Comparison of ENCODE assay signal across 14 cellular contexts in the genomic region with DNA sequence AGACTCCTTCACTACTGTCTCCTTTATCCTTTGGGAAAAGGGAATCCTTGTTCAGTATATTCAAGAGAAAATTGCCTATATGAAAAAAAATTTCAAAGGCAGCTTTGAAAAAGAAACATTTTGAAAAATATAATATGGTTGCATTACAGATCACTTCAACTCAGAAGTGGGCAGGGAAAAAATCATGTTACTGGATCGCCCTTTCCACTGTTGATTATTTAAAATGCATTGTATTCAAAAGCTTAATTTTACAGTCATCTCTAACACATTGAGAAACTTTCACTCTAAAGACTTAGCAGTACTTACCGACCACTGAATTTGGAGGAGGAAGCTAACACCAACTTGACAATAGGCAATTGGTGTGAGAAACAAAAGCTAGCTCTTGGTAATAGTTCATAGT.
DNase-seq lines count a peak whose midpoint lies in the region; ATAC-seq, FAIRE-seq and TF ChIP-seq lines count a peak whose summit lies in the region.
"Had no signal": no experiment of that assay in that cellular context is flagged by ENCODE, and none has a peak within 500 bp of the region (broad histone marks: within the 10 kb centered on the region; RNA-seq: fewer than 3 reads in every experiment).

No MANE protein-coding gene starts in this region.

- H3K9me3 ChIP-seq in Caco-2 (no peaks in the 10 kb centered on the region), HAP-1 (no peaks in the 10 kb centered on the region), SU-DHL-6 (ENCODE audit: insufficient read depth, low read length) (no peaks in the 10 kb centered on the region), iPS-18a (ENCODE audit: control insufficient read depth, low read depth, low read length) (no peaks in the 10 kb centered on the region), small intestine (ENCODE audit: control insufficient read depth, low read depth) (no peaks in the 10 kb centered on the region)
- H3K9me3 ChIP-seq: prostate gland had no signal

- H3K36me3 Mint-ChIP-seq in Caco-2 (ENCODE audit: insufficient read depth, unreplicated experiment), result no peaks in the 10 kb centered on the region

- no peaks in the 10 kb centered on the region for H3K9me2 ChIP-seq in SU-DHL-6 (replicated peaks; ENCODE audit: insufficient read depth, low read length)

- no peak for FAIRE-seq in small intestine (lab: Jason Lieb, UNC)

- POLR2A ChIA-PET in Caco-2 (lab: Charles Lee), result no interaction called here

- no TSS peak for BruUV-seq in Caco-2 (replicated peaks; lab: Mats Ljungman, UMichigan)

- in situ Hi-C loops in HAP-1 (cut with MboI; ENCODE audit: low sequenced_read_pairs), result no loop called here

- intact Hi-C loops in Caco-2 (cut with micrococcal nuclease; ENCODE audit: unreplicated experiment), result no loop called here

- peak overlapping the region; percentile 86; the same call in 1 of the 2 replicates for H3K4me3 ChIP-seq in Caco-2 (ENCODE audit: low read depth, low read length)
- peak overlapping the region; percentile 73 for H3K4me3 ChIP-seq in HAP-1
- H3K4me3 ChIP-seq in SU-DHL-6 (ENCODE audit: insufficient read depth, low read length, poor library complexity, severe bottlenecking), result no peak overlapping the region
- peak overlapping the region; percentile 94 for H3K4me3 ChIP-seq in iPS-18a (ENCODE audit: low read length)
- no peak overlapping the region for H3K4me3 ChIP-seq in small intestine (ENCODE audit: low read depth in 1 of 2, low read length in 2 of 2)
- H3K4me3 ChIP-seq: lung had no signal

- H3K9me3 Mint-ChIP-seq in Caco-2 (ENCODE audit: unreplicated experiment), result no peaks in the 10 kb centered on the region

- H3K27ac Mint-ChIP-seq in Caco-2 (ENCODE audit: unreplicated experiment), result no peak overlapping the region

- WGBS in small intestine, 3 donors, result 41 to 48% (median 42%) methylated on average over 2 of the region's 2 CpGs

- H3K4me2 ChIP-seq in SU-DHL-6 (ENCODE audit: low read depth, low read length, poor library complexity, severe bottlenecking), result peak overlapping the region; percentile 72

- DNase-seq in Caco-2, result no peak
- no peak for DNase-seq in HAP-1 (ENCODE audit: low spot score in 2 of 2)
- DNase-seq in small intestine, result no peak
- DNase-seq in activated gamma-delta T cell treated with Interleukin-2 at 50 U/mL for 16 hours, result no peak
- no peak for DNase-seq in anterior cingulate cortex (lab: John Stamatoyannopoulos, UW)
- DNase-seq: head of caudate nucleus; NCI-H226; stimulated activated CD4-positive, alpha-beta T cell treated with anti-CD3 and anti-CD28 coated beads, Interleukin-1b, Interleukin-23, amount 100 ng/mL, for 48 hours; trophoblast cell had no signal

- H3K27me3 Mint-ChIP-seq in Caco-2 (ENCODE audit: insufficient read depth, unreplicated experiment), result no peaks in the 10 kb centered on the region

- no peak overlapping the region for H2AFZ ChIP-seq in SU-DHL-6 (ENCODE audit: low read depth, low read length, severe bottlenecking)

- peaks cover 16% of the 10 kb centered on the region for H3K4me1 Mint-ChIP-seq in Caco-2 (ENCODE audit: low read depth, unreplicated experiment)

- peaks cover 4% of the 10 kb centered on the region for H3K4me1 ChIP-seq in Caco-2
- H3K4me1 ChIP-seq in HAP-1, result peaks cover 44% of the 10 kb centered on the region
- peaks cover 33% of the 10 kb centered on the region for H3K4me1 ChIP-seq in iPS-18a (ENCODE audit: control insufficient read depth, low read depth, low read length)
- peaks cover 0 to 3% of the 10 kb centered on the region in 2 donors for H3K4me1 ChIP-seq in small intestine (ENCODE audit: control insufficient read depth in 2 of 2, insufficient read depth in 1 of 2, low read depth in 1 of 2, low read length in 1 of 2)
- H3K4me1 ChIP-seq: prostate gland had no signal

- H3K27ac ChIP-seq in SU-DHL-6 (ENCODE audit: low read depth, low read length) (no peak overlapping the region), iPS-18a (ENCODE audit: low read length) (no peak overlapping the region), small intestine (ENCODE audit: low read depth in 1 of 2, low read length in 1 of 2) (no peak overlapping the region)
- H3K27ac ChIP-seq: prostate gland had no signal

- H4K20me1 ChIP-seq in SU-DHL-6 (ENCODE audit: low read depth, low read length), result no peaks in the 10 kb centered on the region

- no peak for ATAC-seq in GM18511 (IDR thresholded peaks at IDR 0.05; ENCODE audit: unreplicated experiment)

- TF ChIP-seq CTCF in Caco-2 (IDR thresholded peaks at IDR 0.05; ENCODE audit: insufficient read depth in 1 of 2, low read depth in 1 of 2, low read length in 1 of 2, severe bottlenecking in 1 of 2, unreplicated experiment in 1 of 2) (no peak), SU-DHL-6 (IDR thresholded peaks at IDR 0.05; ENCODE audit: insufficient read depth, low read length, poor library complexity, severe bottlenecking) (no peak)

- no peak overlapping the region for H3K9ac ChIP-seq in SU-DHL-6 (ENCODE audit: low read length)
- peak overlapping the region; percentile 94 for H3K9ac ChIP-seq in iPS-18a (ENCODE audit: low read length)

- CTCF ChIA-PET in Caco-2 (lab: Charles Lee), result no interaction called here

- H3K4me3 Mint-ChIP-seq in Caco-2 (ENCODE audit: unreplicated experiment), result peak overlapping the region; percentile 73

- H3K36me3 ChIP-seq in Caco-2 (ENCODE audit: control insufficient read depth, insufficient read depth, low read length) (no peaks in the 10 kb centered on the region), HAP-1 (replicated peaks) (no peaks in the 10 kb centered on the region), SU-DHL-6 (ENCODE audit: low read length) (no peaks in the 10 kb centered on the region), iPS-18a (ENCODE audit: control insufficient read depth, low read depth, low read length) (no peaks in the 10 kb centered on the region), small intestine (ENCODE audit: control insufficient read depth in 2 of 2, insufficient read depth in 2 of 2, low read length in 2 of 2) (no peaks in the 10 kb centered on the region)
- H3K36me3 ChIP-seq: prostate gland had no signal

- no peaks in the 10 kb centered on the region; the same call in 1 of the 2 replicates for H3F3A ChIP-seq in SU-DHL-6 (ENCODE audit: insufficient read depth)

- no peaks in the 10 kb centered on the region for H3K79me2 ChIP-seq in SU-DHL-6 (ENCODE audit: insufficient read depth, low read length)

- H3K27me3 ChIP-seq in Caco-2 (replicated peaks; ENCODE audit: control insufficient read depth, insufficient read depth, low read length) (no peaks in the 10 kb centered on the region), HAP-1 (ENCODE audit: low read depth) (no peaks in the 10 kb centered on the region), SU-DHL-6 (ENCODE audit: low read length) (no peaks in the 10 kb centered on the region), iPS-18a (ENCODE audit: control insufficient read depth, insufficient read depth, low read length) (peaks cover 4% of the 10 kb centered on the region), small intestine (ENCODE audit: control insufficient read depth in 2 of 2, insufficient read depth in 2 of 2, low read length in 2 of 2) (no peaks in the 10 kb centered on the region)

Comparison
In these comparisons a context has a peak if more than half of its experiments do, and no peak if none do; other contexts are left out.
1. H3K4me3 ChIP-seq: peak in Caco-2 (single experiment), HAP-1 (single experiment) and iPS-18a (single experiment); none in SU-DHL-6 (single experiment) and small intestine (0 of 2).